ENCODE assay signal across 10 cellular contexts in genomic region chr5:55821731-55822512, GRCh38. TPM values are rescaled to one million over a fixed set of nuclear protein-coding genes. Genes with fewer than 3 reads are reported as not detected.
DNase-seq lines count a peak whose midpoint lies in the region; ATAC-seq and TF ChIP-seq lines count a peak whose summit lies in the region.
"Had no signal": no experiment of that assay in that cellular context is flagged by ENCODE, and none has a peak within 500 bp of the region (broad histone marks: within the 10 kb centered on the region; RNA-seq: fewer than 3 reads in every experiment).

No MANE protein-coding gene starts in this region.

- H3K4me1 ChIP-seq in tibial artery = peaks cover 0 to 8% (median 6%) of the 10 kb centered on the region in 4 donors
- H3K4me1 ChIP-seq: SJCRH30 had no signal

- H3K27me3 ChIP-seq in kidney epithelial cell (ENCODE audit: control insufficient read depth, insufficient read depth, low read length) (no peaks in the 10 kb centered on the region), tibial artery (peaks cover 0 to 45% of the 10 kb centered on the region in 2 donors)
- H3K27me3 ChIP-seq: SJCRH30 had no signal

- H3K27ac ChIP-seq in tibial artery = no peak overlapping the region
- H3K27ac ChIP-seq: SJCRH30 had no signal

- H3K9me3 ChIP-seq in tibial artery = no peaks in the 10 kb centered on the region
- H3K9me3 ChIP-seq: SJCRH30 had no signal

- intact Hi-C loops in tibial artery (cut with DNase I; ENCODE audit: low total_unique reads) = no loop called here

- ATAC-seq in GM21825 (IDR thresholded peaks at IDR 0.05; ENCODE audit: unreplicated experiment) = no peak

- H3K36me3 ChIP-seq in kidney epithelial cell (ENCODE audit: control insufficient read depth, insufficient read depth, low read length) (no peaks in the 10 kb centered on the region), tibial artery (no peaks in the 10 kb centered on the region)
- H3K36me3 ChIP-seq: SJCRH30 had no signal

- no peak for TF ChIP-seq CTCF in kidney epithelial cell (IDR thresholded peaks at IDR 0.05; ENCODE audit: insufficient read depth, low read length, poor library complexity, severe bottlenecking)
- no peak for TF ChIP-seq CTCF in tibial artery (IDR thresholded peaks at IDR 0.05)

- peak; percentile 62 for DNase-seq in activated effector memory CD4-positive, alpha-beta T cell treated with anti-CD3 and anti-CD28 coated beads, Interleukin-2, amount 50 U/mL, for 16 hours
- DNase-seq in activated effector memory CD4-positive, alpha-beta T cell treated with Interleukin-2 at 50 U/mL for 16 hours = no peak
- DNase-seq in central memory CD4-positive, alpha-beta T cell = peak; percentile 4
- DNase-seq in kidney epithelial cell (ENCODE audit: low read depth) (no peak), tibial artery (no peak), activated gamma-delta T cell treated with Interleukin-2 at 50 U/mL for 16 hours (no peak), NCI-H2196 treated with DMSO at 0.1 percent for 48 hours (lab: John Stamatoyannopoulos, UW; ENCODE audit: unreplicated experiment) (no peak)
- DNase-seq: CD4-positive, CD25-positive, alpha-beta regulatory T cell; SJCRH30 had no signal

- H3K4me3 ChIP-seq in kidney epithelial cell (ENCODE audit: low read depth, low read length) = peak overlapping the region; percentile 44
- peak overlapping the region; percentile 31 to 43 for H3K4me3 ChIP-seq in tibial artery
- H3K4me3 ChIP-seq: SJCRH30 had no signal

RNA-seq across cellular contexts. Expression of gene IL31RA, which starts 29.2 kb away (rescaled TPM):
- 1.2 TPM in 1 of 2 replicates, not detected in the other for total RNA-seq in kidney epithelial cell
- total RNA-seq: CD4-positive, CD25-positive, alpha-beta regulatory T cell had no signal

Comparison
In these comparisons a context has a peak if more than half of its experiments do, and no peak if none do; other contexts are left out.
1. DNase-seq: peak in activated effector memory CD4-positive, alpha-beta T cell treated with anti-CD3 and anti-CD28 coated beads, Interleukin-2, amount 50 U/mL, for 16 hours (single experiment) and central memory CD4-positive, alpha-beta T cell (single experiment); none in activated effector memory CD4-positive, alpha-beta T cell treated with Interleukin-2 at 50 U/mL for 16 hours (single experiment), kidney epithelial cell (single experiment), tibial artery (0 of 2), activated gamma-delta T cell treated with Interleukin-2 at 50 U/mL for 16 hours (single experiment) and NCI-H2196 treated with DMSO at 0.1 percent for 48 hours (single experiment).